In genomic region chr4:189497996-189498395, GRCh38 we compare ENCODE assay signal across 28 cellular contexts.
"Had no signal": no experiment of that assay in that cellular context is flagged by ENCODE, and none has a peak within 500 bp of the region (broad histone marks: within the 10 kb centered on the region; RNA-seq: fewer than 3 reads in every experiment).

No MANE protein-coding gene starts in this region.

- H3K36me3 ChIP-seq: neural progenitor cell, ovary, right lobe of liver, sigmoid colon, spleen, suprapubic skin, tibial artery, transverse colon, upper lobe of right lung, uterus had no signal

- H3K27ac ChIP-seq: neural progenitor cell, ovary, parathyroid adenoma, psoas muscle, right lobe of liver, sigmoid colon, spleen, suprapubic skin, testis, tibial artery, transverse colon, upper lobe of right lung, uterus had no signal

- H2AFZ ChIP-seq: neural progenitor cell, parathyroid adenoma had no signal

- H3K9ac ChIP-seq: neural progenitor cell, parathyroid adenoma had no signal

- H3K4me1 ChIP-seq: neural progenitor cell, parathyroid adenoma, psoas muscle, right lobe of liver, sigmoid colon, spleen, suprapubic skin, testis, tibial artery, transverse colon, upper lobe of right lung, uterus had no signal

- H3K9me3 ChIP-seq: ovary, psoas muscle, right lobe of liver, sigmoid colon, suprapubic skin, testis, tibial artery, transverse colon, upper lobe of right lung, uterus had no signal

- H3K4me3 ChIP-seq: neural progenitor cell, ovary, psoas muscle, right lobe of liver, sigmoid colon, spleen, suprapubic skin, testis, tibial artery, transverse colon, upper lobe of right lung, uterus had no signal

- DNase-seq: natural killer cell; occipital lobe; ovary; posterior cingulate gyrus; psoas muscle; right cardiac atrium; right lobe of liver; sigmoid colon; small intestine; spleen; stimulated activated CD4-positive, alpha-beta T cell treated with anti-CD3 and anti-CD28 coated beads, Interleukin-12 subunit alpha, Interleukin-12 subunit beta, amount 100 ng/mL, for 4 hours; stimulated activated CD4-positive, alpha-beta T cell treated with anti-CD3 and anti-CD28 coated beads, Interleukin-1b, Interleukin-23, amount 100 ng/mL, for 48 hours; stimulated activated CD4-positive, alpha-beta T cell treated with anti-CD3 and anti-CD28 coated beads, Interleukin-4, amount 100 ng/mL, for 1 hour; stimulated activated CD4-positive, alpha-beta T cell treated with anti-CD3 and anti-CD28 coated beads, Interleukin-4, amount 100 ng/mL, for 4 hours; stimulated activated CD8-positive, alpha-beta memory T cell treated with anti-CD3 and anti-CD28 coated beads, Interleukin-4, amount 100 ng/mL, for 48 hours; stimulated activated naive CD4-positive, alpha-beta T cell; stimulated activated naive CD8-positive, alpha-beta T cell treated with anti-CD3 and anti-CD28 coated beads, Interleukin-15, amount 100 ng/mL, for 72 hours; stimulated activated naive CD8-positive, alpha-beta T cell treated with anti-CD3 and anti-CD28 coated beads, Interleukin-15, Interleukin-2, amounts not matched to agents 100 U/mL and 50 U/mL, for 24 hours; substantia nigra; testis; tibial artery; transverse colon; upper lobe of right lung; uterus had no signal

- H3K4me2 ChIP-seq: neural progenitor cell had no signal

- H3K79me2 ChIP-seq: parathyroid adenoma had no signal

- ATAC-seq: psoas muscle; right cardiac atrium; stimulated activated memory B cell treated with anti-CD40 and anti-IgM and Interleukin-4, amounts not matched to agents 10 μg/mL and 1 μg/mL and 100 μg/mL, for 72 hours; stimulated activated naive CD8-positive, alpha-beta T cell treated with anti-CD3 and anti-CD28 coated beads, Interleukin-15, amount 100 ng/mL, for 72 hours; stimulated activated naive CD8-positive, alpha-beta T cell treated with anti-CD3 and anti-CD28 coated beads, Interleukin-15, Interleukin-2, amounts not matched to agents 100 U/mL and 50 U/mL, for 24 hours; upper lobe of right lung had no signal

- H3K27me3 ChIP-seq: neural progenitor cell, ovary, right lobe of liver, sigmoid colon, spleen, suprapubic skin, testis, tibial artery, transverse colon, upper lobe of right lung, uterus had no signal
